ENCODE assay signal across 7 cellular contexts in the genomic region with DNA sequence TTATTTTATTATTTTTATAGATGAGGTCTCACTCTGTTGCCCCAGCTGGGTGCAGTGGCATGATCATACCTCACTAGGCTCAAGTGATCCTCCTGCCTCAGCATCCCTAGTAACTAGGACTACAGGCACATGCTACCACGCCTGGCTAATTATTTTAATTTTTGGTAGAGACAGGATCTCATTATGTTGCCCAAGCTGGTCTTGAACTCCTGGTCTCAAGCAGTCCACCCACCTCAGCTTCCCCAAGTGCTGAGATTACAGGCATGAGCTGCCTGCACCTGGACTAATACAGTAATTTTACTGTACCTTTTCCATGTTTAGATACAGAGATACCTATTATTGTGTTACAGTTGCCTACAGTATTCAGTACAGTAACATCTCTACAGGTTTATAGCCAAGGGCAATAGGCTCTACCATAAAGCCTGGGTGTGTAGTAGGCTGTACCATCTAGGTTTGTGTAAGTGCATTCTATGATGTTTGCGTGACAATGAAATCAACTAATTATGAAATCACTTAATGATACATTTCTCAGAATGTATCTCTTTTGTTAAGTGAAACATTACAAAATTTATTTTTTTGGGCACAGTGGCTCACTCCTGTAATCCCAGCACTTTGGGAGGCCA. TPM values are rescaled to one million over a fixed set of nuclear protein-coding genes. Genes with fewer than 3 reads are reported as not detected.
DNase-seq lines count a peak whose midpoint lies in the region; ATAC-seq and TF ChIP-seq lines count a peak whose summit lies in the region.
"Not testable (repeated sequence)": the region's sequence is repeated elsewhere in the genome, so short reads cannot be mapped to it uniquely, and the experiment has no call there.

No MANE protein-coding gene starts in this region.

- not testable (repeated sequence) for H3K27ac ChIP-seq in HEK293 (ENCODE audit: extremely low read depth, low read depth, low read length)
- peak overlapping the region; percentile 48 to 94 (median 56) for H3K27ac ChIP-seq in gastrocnemius medialis

- peaks cover 6 to 27% of the 10 kb centered on the region in 2 experiments; a peak in 1 of 3 replicates for H3K36me3 ChIP-seq in HEK293 (ENCODE audit: control insufficient read depth in 2 of 2, insufficient read depth in 1 of 2, low read length in 2 of 2)
- peaks cover 0 to 42% of the 10 kb centered on the region in 2 donors for H3K36me3 ChIP-seq in gastrocnemius medialis

- peaks cover 59% of the 10 kb centered on the region for H3K4me1 Mint-ChIP-seq in CD14-positive monocyte
- H3K4me1 Mint-ChIP-seq in activated T-cell treated with anti-CD3 and anti-CD28 coated beads, Interleukin-2, amount 50 U/mL, for 24 hours (ENCODE audit: low read depth) = peaks cover 59% of the 10 kb centered on the region
- H3K4me1 Mint-ChIP-seq in dendritic cell treated with granulocyte-macrophage colony-stimulating factor and Interleukin-4, amounts not matched to agents 40 ng/mL and 50 ng/mL, for 4 days (ENCODE audit: low read depth) = peaks cover 58% of the 10 kb centered on the region

- not testable (repeated sequence) for H3K27me3 Mint-ChIP-seq in CD14-positive monocyte (ENCODE audit: low read depth in 3 of 3); activated T-cell treated with anti-CD3 and anti-CD28 coated beads, Interleukin-2, amount 50 U/mL, for 24 hours; dendritic cell treated with granulocyte-macrophage colony-stimulating factor and Interleukin-4, amounts not matched to agents 40 ng/mL and 50 ng/mL, for 4 days

- CTCF ChIA-PET in HEK293 (lab: Yijun Ruan, JAX) = interaction anchor here (1.0 to 2.6 kb wide), 2 partner anchors 19 to 45 kb away, joined by 4 to 10 read pairs; no protein-coding TSS in a partner anchor

- in situ Hi-C loops in gastrocnemius medialis (cut with MboI; ENCODE audit: low sequenced_read_pairs in 4 of 4) = not testable (repeated sequence)

- intact Hi-C loops in CD14-positive monocyte (cut with micrococcal nuclease); dendritic cell treated with granulocyte-macrophage colony-stimulating factor and Interleukin-4, amounts not matched to agents 40 ng/mL and 50 ng/mL, for 4 days (cut with micrococcal nuclease); left colon (cut with DNase I, micrococcal nuclease); gastrocnemius medialis (cut with DNase I; ENCODE audit: low total_unique reads): not testable (repeated sequence)

- TF ChIP-seq POLR2A in Raji (IDR thresholded peaks at IDR 0.05; ENCODE audit: insufficient read depth, low read depth, low read length) = peak; percentile 15; the same call in 1 of the 2 replicates
- TF ChIP-seq POLR2A in gastrocnemius medialis (IDR thresholded peaks at IDR 0.05) = not testable (repeated sequence)

- TF ChIP-seq CTCF in CD14-positive monocyte (IDR thresholded peaks at IDR 0.05); HEK293 (tag by site-specific recombination; IDR thresholded peaks at IDR 0.05); gastrocnemius medialis (IDR thresholded peaks at IDR 0.05 in 4 of 5, conservative IDR thresholded peaks at IDR 0.05 in 1 of 5): not testable (repeated sequence)

- H3K36me3 Mint-ChIP-seq in CD14-positive monocyte = peaks cover 34 to 44% of the 10 kb centered on the region in 2 donors
- peaks cover 62% of the 10 kb centered on the region for H3K36me3 Mint-ChIP-seq in activated T-cell treated with anti-CD3 and anti-CD28 coated beads, Interleukin-2, amount 50 U/mL, for 24 hours (ENCODE audit: low read depth)
- peaks cover 72% of the 10 kb centered on the region for H3K36me3 Mint-ChIP-seq in dendritic cell treated with granulocyte-macrophage colony-stimulating factor and Interleukin-4, amounts not matched to agents 40 ng/mL and 50 ng/mL, for 4 days (ENCODE audit: low read depth)

- not testable (repeated sequence) for H3K27me3 ChIP-seq in gastrocnemius medialis

- H3K9me3 Mint-ChIP-seq in CD14-positive monocyte; activated T-cell treated with anti-CD3 and anti-CD28 coated beads, Interleukin-2, amount 50 U/mL, for 24 hours; dendritic cell treated with granulocyte-macrophage colony-stimulating factor and Interleukin-4, amounts not matched to agents 40 ng/mL and 50 ng/mL, for 4 days: not testable (repeated sequence)

- POLR2A ChIA-PET in HEK293 (lab: Yijun Ruan, JAX) = not testable (repeated sequence)

- H3K4me1 ChIP-seq in HEK293 (ENCODE audit: control insufficient read depth, insufficient read depth, low read length) = not testable (repeated sequence)
- peaks cover 26 to 50% of the 10 kb centered on the region in 2 donors for H3K4me1 ChIP-seq in gastrocnemius medialis

- ATAC-seq in left colon = peak; percentile 51
- ATAC-seq in gastrocnemius medialis = not testable (repeated sequence)

- not testable (repeated sequence) for DNase-seq in CD14-positive monocyte (ENCODE audit: low spot score); activated T-cell treated with anti-CD3 and anti-CD28 coated beads, Interleukin-2, amount 50 U/mL, for 24 hours; left colon; gastrocnemius medialis

- not testable (repeated sequence) for H3K9me3 ChIP-seq in HEK293 (ENCODE audit: control insufficient read depth, insufficient read depth, low read depth, low read length); gastrocnemius medialis

- H3K4me3 ChIP-seq in HEK293 (ENCODE audit: low read depth, low read length); gastrocnemius medialis: not testable (repeated sequence)

- not testable (repeated sequence) for H3K4me3 Mint-ChIP-seq in CD14-positive monocyte
- peak overlapping the region; percentile 86 for H3K4me3 Mint-ChIP-seq in activated T-cell treated with anti-CD3 and anti-CD28 coated beads, Interleukin-2, amount 50 U/mL, for 24 hours
- peak overlapping the region; percentile 100 for H3K4me3 Mint-ChIP-seq in dendritic cell treated with granulocyte-macrophage colony-stimulating factor and Interleukin-4, amounts not matched to agents 40 ng/mL and 50 ng/mL, for 4 days

- H3K27ac Mint-ChIP-seq in CD14-positive monocyte = peak overlapping the region in 4 of 7 donors; percentile 26 to 99 (median 96)
- H3K27ac Mint-ChIP-seq in activated T-cell treated with anti-CD3 and anti-CD28 coated beads, Interleukin-2, amount 50 U/mL, for 24 hours; dendritic cell treated with granulocyte-macrophage colony-stimulating factor and Interleukin-4, amounts not matched to agents 40 ng/mL and 50 ng/mL, for 4 days: not testable (repeated sequence)

TF ChIP-seq in HEK293, 187 proteins besides CTCF, POLR2A, EP300 and RAD21:
- TF ChIP-seq, protein P1, sequence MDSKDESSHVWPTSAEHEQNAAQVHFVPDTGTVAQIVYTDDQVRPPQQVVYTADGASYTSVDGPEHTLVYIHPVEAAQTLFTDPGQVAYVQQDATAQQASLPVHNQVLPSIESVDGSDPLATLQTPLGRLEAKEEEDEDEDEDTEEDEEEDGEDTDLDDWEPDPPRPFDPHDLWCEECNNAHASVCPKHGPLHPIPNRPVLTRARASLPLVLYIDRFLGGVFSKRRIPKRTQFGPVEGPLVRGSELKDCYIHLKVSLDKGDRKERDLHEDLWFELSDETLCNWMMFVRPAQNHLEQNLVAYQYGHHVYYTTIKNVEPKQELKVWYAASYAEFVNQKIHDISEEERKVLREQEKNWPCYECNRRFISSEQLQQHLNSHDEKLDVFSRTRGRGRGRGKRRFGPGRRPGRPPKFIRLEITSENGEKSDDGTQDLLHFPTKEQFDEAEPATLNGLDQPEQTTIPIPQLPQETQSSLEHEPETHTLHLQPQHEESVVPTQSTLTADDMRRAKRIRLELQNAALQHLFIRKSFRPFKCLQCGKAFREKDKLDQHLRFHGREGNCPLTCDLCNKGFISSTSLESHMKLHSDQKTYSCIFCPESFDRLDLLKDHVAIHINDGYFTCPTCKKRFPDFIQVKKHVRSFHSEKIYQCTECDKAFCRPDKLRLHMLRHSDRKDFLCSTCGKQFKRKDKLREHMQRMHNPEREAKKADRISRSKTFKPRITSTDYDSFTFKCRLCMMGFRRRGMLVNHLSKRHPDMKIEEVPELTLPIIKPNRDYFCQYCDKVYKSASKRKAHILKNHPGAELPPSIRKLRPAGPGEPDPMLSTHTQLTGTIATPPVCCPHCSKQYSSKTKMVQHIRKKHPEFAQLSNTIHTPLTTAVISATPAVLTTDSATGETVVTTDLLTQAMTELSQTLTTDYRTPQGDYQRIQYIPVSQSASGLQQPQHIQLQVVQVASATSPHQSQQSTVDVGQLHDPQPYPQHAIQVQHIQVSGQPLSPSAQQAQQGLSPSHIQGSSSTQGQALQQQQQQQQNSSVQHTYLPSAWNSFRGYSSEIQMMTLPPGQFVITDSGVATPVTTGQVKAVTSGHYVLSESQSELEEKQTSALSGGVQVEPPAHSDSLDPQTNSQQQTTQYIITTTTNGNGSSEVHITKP (tag by site-specific recombination; IDR thresholded peaks at IDR 0.05) = peak; percentile 54; the same call in 1 of the 2 replicates

RNA-seq across cellular contexts. Expression of a gene that starts 21.4 kb away (rescaled TPM):
- polyA plus RNA-seq in CD14-positive monocyte = 100 to 1,000 TPM; 146 to 281 TPM
- total RNA-seq in left colon (10 to 100 TPM in 1 of 2 donors, 1 to 10 TPM in 1; 10.0 to 12.2 TPM), gastrocnemius medialis (10 to 100 TPM; 46.7 to 94.5 (median 60.3) TPM)

RNA-seq across cellular contexts. Expression of a gene that starts 47.2 kb away (rescaled TPM):
- 1 to 10 TPM; 6.0 to 9.6 TPM for polyA plus RNA-seq in CD14-positive monocyte
- total RNA-seq in left colon (10 to 100 TPM; 30.2 to 35.0 TPM), gastrocnemius medialis (10 to 100 TPM in 2 of 4 donors, 1 to 10 TPM in 2; 8.6 to 12.0 (median 10.3) TPM)

RNA-seq across cellular contexts. Expression of a gene that starts 49.7 kb away (rescaled TPM):
- polyA plus RNA-seq in CD14-positive monocyte = 100 to 1,000 TPM; 200 to 208 TPM
- total RNA-seq in left colon = 100 to 1,000 TPM; 182 to 192 TPM
- total RNA-seq in gastrocnemius medialis = 100 to 1,000 TPM; 114 to 260 (median 189) TPM
